8 cellular contexts compared by ENCODE assay signal in the genomic region with DNA sequence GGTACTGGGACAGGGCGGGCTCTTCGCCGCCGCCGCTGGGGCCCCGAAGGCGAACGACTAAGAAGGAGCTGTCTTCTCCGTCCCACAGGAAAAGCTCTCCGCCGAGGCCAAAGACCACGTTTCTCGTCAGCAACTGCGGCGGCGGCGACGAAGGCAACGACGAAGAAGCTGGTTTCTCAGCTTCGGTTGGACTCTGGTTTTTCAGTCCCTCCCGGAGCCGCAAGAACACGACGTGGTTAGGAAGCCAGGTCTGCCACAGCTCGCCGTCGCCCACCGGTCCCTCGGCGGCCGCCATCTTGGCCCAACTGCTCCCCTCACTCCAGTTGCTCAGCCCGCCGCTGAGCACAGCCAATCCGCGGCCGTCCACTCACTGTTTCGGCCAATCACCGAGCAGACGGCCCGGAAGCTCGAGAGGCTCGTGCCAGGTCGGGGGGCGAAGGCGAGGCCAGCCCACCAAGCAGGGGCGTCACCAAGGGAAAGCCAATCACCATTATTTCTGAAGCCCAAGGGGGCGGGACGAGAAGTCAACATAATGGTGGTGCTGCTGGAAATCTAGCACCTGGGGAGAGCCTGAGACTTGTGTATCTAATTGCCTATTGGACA.
DNase-seq lines count a peak whose midpoint lies in the region; ATAC-seq and TF ChIP-seq lines count a peak whose summit lies in the region.

Gene NUP88, minus strand, starts transcription at position 307 of the 603 bp plus-strand sequence. Its CDS starts 12 bp downstream, at position 295.

- no peak for TF ChIP-seq CTCF in AG09319 (IDR thresholded peaks at IDR 0.05; ENCODE audit: low read depth, low read length)

- peak; percentile 86 for ATAC-seq in GM19035 (IDR thresholded peaks at IDR 0.05; ENCODE audit: unreplicated experiment)
- ATAC-seq in HG03354 (IDR thresholded peaks at IDR 0.05; ENCODE audit: poor library complexity, severe bottlenecking, unreplicated experiment), result peak; percentile 92
- ATAC-seq in activated CD4-positive, CD25-positive, alpha-beta regulatory T cell treated with anti-CD3 and anti-CD28 coated beads, Interleukin-2, amount 50 U/mL, for 24 hours, result peak; percentile 89 to 96

- peak; percentile 89 for DNase-seq in AG09319 (ENCODE audit: extremely low read depth, low read depth)
- peak; percentile 96 for DNase-seq in NCI-H446 treated with DMSO at 0.1 percent for 48 hours (lab: John Stamatoyannopoulos, UW)
- DNase-seq in cerebellar cortex (ENCODE audit: low spot score), result peak; percentile 99
- DNase-seq in islet precursor cell, result peak; percentile 100
- DNase-seq in stimulated activated CD4-positive, alpha-beta T cell treated with anti-CD3 and anti-CD28 coated beads, Interleukin-12 subunit alpha, Interleukin-12 subunit beta, amount 100 ng/mL, for 48 hours (ENCODE audit: low read depth in 2 of 3, low spot score in 1 of 3), result peak; percentile 89 to 95 (median 94)

Comparison
In these comparisons a context has a peak if more than half of its experiments do, and no peak if none do; other contexts are left out.
1. Peak in every context shown above with its lines: DNase-seq and ATAC-seq.